Comparison of ENCODE assay signal across 9 cellular contexts in genomic region chr12:52186135-52186840, GRCh38. TPM values are rescaled to one million over a fixed set of nuclear protein-coding genes. Genes with fewer than 3 reads are reported as not detected.
A peak's percentile ranks its signal among the peaks of the same experiment; 100 is the strongest.
DNase-seq lines count a peak whose midpoint lies in the region; ATAC-seq and TF ChIP-seq lines count a peak whose summit lies in the region.
"Had no signal": no experiment of that assay in that cellular context is flagged by ENCODE, and none has a peak within 500 bp of the region (broad histone marks: within the 10 kb centered on the region; RNA-seq: fewer than 3 reads in every experiment).

No MANE protein-coding gene starts in this region.

- no peaks in the 10 kb centered on the region for H3K27me3 Mint-ChIP-seq in activated T-cell treated with anti-CD3 and anti-CD28 coated beads, Interleukin-2, amount 50 U/mL, for 4 hours (ENCODE audit: low read depth)

- H3K27ac ChIP-seq in AG04450 (ENCODE audit: low read depth, low read length): peak overlapping the region; percentile 96

- CTCF ChIA-PET in AG04450 (lab: Charles Lee): interaction anchor here (0.6 to 1.4 kb wide), 6 partner anchors 10 to 772 kb away, joined by 3 to 7 read pairs (median 4); no protein-coding TSS in a partner anchor

- ATAC-seq in GM21825 (IDR thresholded peaks at IDR 0.05; ENCODE audit: unreplicated experiment) (no peak), HG02981 (IDR thresholded peaks at IDR 0.05; ENCODE audit: unreplicated experiment) (no peak)
- ATAC-seq in activated T-cell treated with anti-CD3 and anti-CD28 coated beads, Interleukin-2, amount 50 U/mL, for 4 hours: no peak

- H3K9me3 Mint-ChIP-seq in activated T-cell treated with anti-CD3 and anti-CD28 coated beads, Interleukin-2, amount 50 U/mL, for 4 hours: no peaks in the 10 kb centered on the region

- DNase-seq in AG04450 (ENCODE audit: low read depth, low spot score) (no peak), astrocyte of the hippocampus (ENCODE audit: low read depth, low spot score) (peak; percentile 81), kidney glomerular epithelial cell (lab: John Stamatoyannopoulos, UW) (peak; percentile 74), HUDEP-2 (lab: John Stamatoyannopoulos, UW; ENCODE audit: unreplicated experiment in 76 of 76) (no peak)
- no peak for DNase-seq in activated T-cell treated with anti-CD3 and anti-CD28 coated beads, Interleukin-2, amount 50 U/mL, for 4 hours
- DNase-seq: NCI-H526 had no signal

- no peaks in the 10 kb centered on the region for H3K36me3 Mint-ChIP-seq in activated T-cell treated with anti-CD3 and anti-CD28 coated beads, Interleukin-2, amount 50 U/mL, for 4 hours (ENCODE audit: insufficient read depth)

- H3K4me1 Mint-ChIP-seq in activated T-cell treated with anti-CD3 and anti-CD28 coated beads, Interleukin-2, amount 50 U/mL, for 4 hours (ENCODE audit: low read depth): peaks cover 3% of the 10 kb centered on the region

- no peak for TF ChIP-seq CTCF in AG04450 (IDR thresholded peaks at IDR 0.05; ENCODE audit: low read depth, low read length)

- no peak for TF ChIP-seq EP300 in Ishikawa (IDR thresholded peaks at IDR 0.05; ENCODE audit: borderline replicate concordance)

- TF ChIP-seq RAD21 in Ishikawa (IDR thresholded peaks at IDR 0.05; ENCODE audit: low read depth): no peak

- no peak overlapping the region for H3K4me3 Mint-ChIP-seq in activated T-cell treated with anti-CD3 and anti-CD28 coated beads, Interleukin-2, amount 50 U/mL, for 4 hours

- POLR2A ChIA-PET in AG04450 (lab: Yijun Ruan, JAX): interaction anchor here (0.6 to 1.2 kb wide), 4 partner anchors 9 to 821 kb away, joined by 3 to 11 read pairs (median 5); no protein-coding TSS in a partner anchor

- H3K4me3 ChIP-seq in AG04450 (ENCODE audit: low read depth, low read length): no peak overlapping the region

- H3K27me3 ChIP-seq in AG04450 (ENCODE audit: control insufficient read depth, insufficient read depth, low read length): no peaks in the 10 kb centered on the region

- H3K9me3 ChIP-seq in AG04450 (ENCODE audit: control insufficient read depth, insufficient read depth, low read length): no peaks in the 10 kb centered on the region; the same call in 1 of the 2 replicates

TF ChIP-seq in Ishikawa, 13 proteins besides CTCF, POLR2A, EP300 and RAD21:
- no peak for TF ChIP-seq CREB1 (IDR thresholded peaks at IDR 0.05; ENCODE audit: low read depth)
- 0 out of 2 replicates have a peak, but pooled peaks have one; percentile 26 for TF ChIP-seq TEAD4 (IDR thresholded peaks at IDR 0.05)
- 0 out of 2 replicates have a peak, but pooled peaks have one; percentile 44 for TF ChIP-seq TCF12 (IDR thresholded peaks at IDR 0.05; ENCODE audit: low read depth)
TF ChIP-seq in Ishikawa: peak in this region for 2.

RNA-seq across cellular contexts. Expression of gene KRT80, which starts 5.5 kb away (rescaled TPM):
- polyA plus RNA-seq in AG04450 (2011; rRNA removed): 2.1 and 2.3 TPM in 2 replicates
- 2.2 and 2.3 TPM in 2 replicates for polyA minus RNA-seq in AG04450 (2011; rRNA and poly(A)+ RNA removed)
- under 1 TPM in 2 of 3 donors, not detected in 1; 0.05 to 0.08 TPM for total RNA-seq in activated T-cell treated with anti-CD3 and anti-CD28 coated beads, Interleukin-2, amount 50 U/mL, for 4 hours

RNA-seq across cellular contexts. Expression of gene KRT7, which starts 46.8 kb away (rescaled TPM):
- 1.0 and 4.6 TPM in 2 replicates for polyA plus RNA-seq in AG04450 (2011; rRNA removed)
- 0.60 and 1.1 TPM in 2 replicates for polyA minus RNA-seq in AG04450 (2011; rRNA and poly(A)+ RNA removed)
- 1 to 10 TPM; 1.2 to 2.1 (median 1.5) TPM for total RNA-seq in activated T-cell treated with anti-CD3 and anti-CD28 coated beads, Interleukin-2, amount 50 U/mL, for 4 hours

Comparison
In these comparisons a context has a peak if more than half of its experiments do, and no peak if none do; other contexts are left out.
1. DNase-seq: peak in astrocyte of the hippocampus (single experiment) and kidney glomerular epithelial cell (single experiment); none in AG04450 (single experiment), HUDEP-2 (0 of 76) and activated T-cell treated with anti-CD3 and anti-CD28 coated beads, Interleukin-2, amount 50 U/mL, for 4 hours (single experiment).